Comparison of ENCODE assay signal across 8 cellular contexts in genomic region chr3:44624696-44625528, GRCh38. TPM values are rescaled to one million over a fixed set of nuclear protein-coding genes. Genes with fewer than 3 reads are reported as not detected.
A peak's percentile ranks its signal among the peaks of the same experiment; 100 is the strongest.
DNase-seq lines count a peak whose midpoint lies in the region; ATAC-seq and TF ChIP-seq lines count a peak whose summit lies in the region.

TSS of gene ZNF197 (plus strand) at chr3:44625036. CDS start at chr3:44629155, 4,119 bp downstream.

- no peak for TF ChIP-seq CTCF in HL-60 (IDR thresholded peaks at IDR 0.05; ENCODE audit: insufficient read depth, low read length)

- H3K4me3 ChIP-seq in HL-60 (replicated peaks; ENCODE audit: insufficient read depth, low read length) (peak within 1 kb of the TSS; percentile 78), mononuclear cell (ENCODE audit: low read length) (peak within 1 kb of the TSS; percentile 69)

- peaks cover 11% of the 10 kb centered on the region for H3K4me1 ChIP-seq in mononuclear cell (ENCODE audit: insufficient read depth, low read length)

- peak; percentile 87 for DNase-seq in COLO829 (ENCODE audit: low spot score)
- DNase-seq in HL-60 (ENCODE audit: low read depth in 1 of 2, low spot score in 1 of 2): peak; percentile 83 to 90
- peak; percentile 52 for DNase-seq in NOMO-1 treated with dmso at 0.1 percent for 144 hours (lab: John Stamatoyannopoulos, UW; ENCODE audit: unreplicated experiment)
- DNase-seq in activated CD8-positive, alpha-beta memory T cell treated with anti-CD3 and anti-CD28 coated beads, Interleukin-2, amount 50 U/mL, for 48 hours: peak; percentile 81
- DNase-seq in epithelial cell of prostate (ENCODE audit: low read depth, low spot score): peak; percentile 31
- peak; percentile 17 to 24 for DNase-seq in stimulated activated CD8-positive, alpha-beta memory T cell treated with anti-CD3 and anti-CD28 coated beads, Interleukin-4, amount 100 ng/mL, for 1 hour (ENCODE audit: low read depth in 2 of 2, low spot score in 1 of 2)

- ATAC-seq in GM19455 (IDR thresholded peaks at IDR 0.05; ENCODE audit: unreplicated experiment): peak; percentile 94

- H3K27ac ChIP-seq in HL-60 (replicated peaks) (peak within 1 kb of the TSS; percentile 83), epithelial cell of prostate (peak within 1 kb of the TSS; percentile 68)

- no peaks in the 10 kb centered on the region for H3K9me3 ChIP-seq in mononuclear cell (ENCODE audit: low read depth, low read length)

- H3K27me3 ChIP-seq in HL-60 (ENCODE audit: insufficient read depth, poor library complexity, severe bottlenecking) (no peaks in the 10 kb centered on the region), mononuclear cell (ENCODE audit: insufficient read depth, low read length) (no peaks in the 10 kb centered on the region)

RNA-seq across cellular contexts. Expression of gene ZNF197, which starts in this region (rescaled TPM):
- total RNA-seq in mononuclear cell: 3.4 TPM

Comparison
In these comparisons a context has a peak if more than half of its experiments do, and no peak if none do; other contexts are left out.
1. Peak in every context shown above with its lines: DNase-seq, ATAC-seq, H3K4me3 ChIP-seq and H3K27ac ChIP-seq.
2. DNase-seq: peak in every context shown above with its lines; median percentile 87 in COLO829; 86 in HL-60; 81 in activated CD8-positive, alpha-beta memory T cell treated with anti-CD3 and anti-CD28 coated beads, Interleukin-2, amount 50 U/mL, for 48 hours; 52 in NOMO-1 treated with dmso at 0.1 percent for 144 hours; 31 in epithelial cell of prostate; 20 in stimulated activated CD8-positive, alpha-beta memory T cell treated with anti-CD3 and anti-CD28 coated beads, Interleukin-4, amount 100 ng/mL, for 1 hour.